9 cellular contexts compared by ENCODE assay signal in genomic region chr9:85890962-85891361, GRCh38.
"Had no signal": no experiment of that assay in that cellular context is flagged by ENCODE, and none has a peak within 500 bp of the region (broad histone marks: within the 10 kb centered on the region; RNA-seq: fewer than 3 reads in every experiment).

No MANE protein-coding gene starts in this region.

- H3K4me2 ChIP-seq: GM23338 had no signal

- DNase-seq: H7, HFFc6, KG1 had no signal

- H3K36me3 ChIP-seq: HAP-1 had no signal

- H2AFZ ChIP-seq: GM23338 had no signal

- H3K9me3 ChIP-seq: HAP-1 had no signal

- H3K4me1 ChIP-seq: HAP-1 had no signal

- H3K4me1 Mint-ChIP-seq: IgD-negative memory B cell had no signal

- H3K27ac Mint-ChIP-seq: GM23338, HFFc6, IgD-negative memory B cell had no signal

- H3K27ac ChIP-seq: HL-60 had no signal

- H3K4me3 Mint-ChIP-seq: GM23338, HFFc6, IgD-negative memory B cell had no signal

- H3K9me3 Mint-ChIP-seq: HFFc6 had no signal

- H3K4me3 ChIP-seq: GM23338, HAP-1 had no signal

- H3K27me3 Mint-ChIP-seq: IgD-negative memory B cell had no signal

- ATAC-seq: GM23338, HCT116 had no signal

- FAIRE-seq: H1 had no signal
